12 cellular contexts compared by ENCODE assay signal in the genomic region with DNA sequence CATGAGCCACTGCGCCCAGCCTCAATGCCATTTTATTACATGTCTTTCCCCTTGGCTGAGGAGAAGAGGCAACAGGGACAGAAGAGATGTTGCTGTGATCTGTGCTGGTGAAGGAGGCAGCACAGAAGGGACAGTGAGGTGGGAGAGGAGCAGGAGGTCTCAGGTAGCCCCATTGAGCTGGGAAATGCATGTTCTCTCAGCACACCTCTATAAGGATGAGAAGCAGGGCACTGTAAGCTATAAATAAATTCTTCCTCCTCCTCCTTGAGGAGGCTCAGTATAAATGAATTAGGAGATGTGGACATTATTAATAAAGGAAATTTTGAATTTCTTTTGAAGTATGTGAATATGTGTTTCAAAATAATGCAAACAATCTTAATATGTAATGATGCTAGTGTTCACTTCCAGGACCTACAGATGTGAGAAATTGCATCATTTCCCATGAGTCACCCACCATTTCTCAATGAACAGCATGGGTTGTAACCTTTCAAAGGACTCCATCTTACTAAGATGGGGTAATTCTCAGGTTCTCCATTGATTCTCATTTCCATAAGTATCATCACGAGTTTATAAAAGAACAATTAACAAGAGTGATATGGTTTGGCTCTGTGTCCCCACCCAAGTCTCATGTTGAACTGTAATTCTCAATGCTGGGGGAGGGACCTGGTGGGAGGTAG.
DNase-seq lines count a peak whose midpoint lies in the region; ATAC-seq and TF ChIP-seq lines count a peak whose summit lies in the region.
"Had no signal": no experiment of that assay in that cellular context is flagged by ENCODE, and none has a peak within 500 bp of the region (broad histone marks: within the 10 kb centered on the region; RNA-seq: fewer than 3 reads in every experiment).

No MANE protein-coding gene starts in this region.

- H3K36me3 ChIP-seq in A673 (ENCODE audit: insufficient read depth, low read length, poor library complexity, severe bottlenecking) (no peaks in the 10 kb centered on the region), GM23248 (ENCODE audit: low read depth) (no peaks in the 10 kb centered on the region), testis (ENCODE audit: low read depth, missing control alignments) (no peaks in the 10 kb centered on the region)

- no peak for TF ChIP-seq CTCF in A673 (conservative IDR thresholded peaks at IDR 0.05; ENCODE audit: low read depth, low read length)
- no peak for TF ChIP-seq CTCF in testis (IDR thresholded peaks at IDR 0.05)

- H3K4me3 ChIP-seq in A673 (ENCODE audit: low read depth, low read length, poor library complexity, severe bottlenecking) (no peak overlapping the region), GM23248 (no peak overlapping the region), testis (no peak overlapping the region)
- H3K4me3 ChIP-seq: GM23338 had no signal

- TF ChIP-seq POLR2A in testis (IDR thresholded peaks at IDR 0.05), result no peak

- DNase-seq in A673 (ENCODE audit: low spot score) (peak; percentile 32), GM23248 (peak; percentile 67), SIG-M5 treated with dmso at 0.1 percent for 504 hours (lab: John Stamatoyannopoulos, UW; ENCODE audit: unreplicated experiment) (peak; percentile 49), fibroblast of gingiva (ENCODE audit: low read depth) (peak; percentile 85), testis (no peak), posterior cingulate gyrus (no peak)
- DNase-seq: activated gamma-delta T cell treated with Interleukin-2 at 50 U/mL for 16 hours; NCI-H446; stimulated activated CD4-positive, alpha-beta T cell treated with anti-CD3 and anti-CD28 coated beads, Interleukin-15, amount 100 ng/mL, for 24 hours had no signal

- in situ Hi-C loops in GM23248 (cut with MboI), result no loop called here

- intact Hi-C loops in A673 (cut with micrococcal nuclease; ENCODE audit: unreplicated experiment), result no loop called here
- intact Hi-C loops in testis (cut with DNase I; ENCODE audit: low total_unique reads), result no loop called here
- intact Hi-C loops in posterior cingulate gyrus (cut with DNase I), result no loop called here

- no peaks in the 10 kb centered on the region for H3K9me2 ChIP-seq in GM23248 (ENCODE audit: insufficient read depth)

- no peak overlapping the region for H3K4me2 ChIP-seq in GM23248 (ENCODE audit: unreplicated experiment)
- H3K4me2 ChIP-seq: GM23338 had no signal

- H3K27ac ChIP-seq in A673 (ENCODE audit: low read depth, low read length, poor library complexity, severe bottlenecking) (no peak overlapping the region), GM23248 (no peak overlapping the region), testis (no peak overlapping the region)

- no peaks in the 10 kb centered on the region for H4K20me1 ChIP-seq in GM23248 (ENCODE audit: insufficient read depth)

- no peak overlapping the region for H3K9ac ChIP-seq in GM23248

- CTCF ChIA-PET in A673 (lab: Charles Lee), result no interaction called here

- POLR2A ChIA-PET in A673 (lab: Charles Lee; ENCODE audit: low non-redundant PET), result no interaction called here

- peaks cover 12% of the 10 kb centered on the region for H3F3A ChIP-seq in GM23248 (ENCODE audit: insufficient read depth)

- no peaks in the 10 kb centered on the region for H3K79me2 ChIP-seq in GM23248 (ENCODE audit: insufficient read depth)

- 95% methylated on average over 2 of the region's 2 CpGs for WGBS in GM23248 (ENCODE audit: low coverage in 1 of 2, low lambda C conversion rate in 2 of 2, missing lambda C conversion rate in 2 of 2), 2 experiments
- 95% methylated on average over 2 of the region's 2 CpGs for WGBS in testis, 2 donors

- no TSS peak for BruUV-seq in A673 (replicated peaks; lab: Mats Ljungman, UMichigan)

- ATAC-seq in HG02981 (IDR thresholded peaks at IDR 0.05; ENCODE audit: unreplicated experiment) (no peak), GM18519 (IDR thresholded peaks at IDR 0.05; ENCODE audit: low FRiP score, unreplicated experiment) (no peak)
- ATAC-seq: GM23338 had no signal

- peak overlapping the region; percentile 6; the same call in 1 of the 2 replicates for H2AFZ ChIP-seq in GM23248
- H2AFZ ChIP-seq: GM23338 had no signal

- H3K27me3 ChIP-seq in A673 (replicated peaks; ENCODE audit: insufficient read depth, low read depth, low read length, poor library complexity), result no peaks in the 10 kb centered on the region
- H3K27me3 ChIP-seq in GM23248 (replicated peaks; ENCODE audit: insufficient read depth), result no peaks in the 10 kb centered on the region
- no peaks in the 10 kb centered on the region for H3K27me3 ChIP-seq in testis

- H3K4me1 ChIP-seq in A673 (ENCODE audit: insufficient read depth, low read length, poor library complexity, severe bottlenecking), result no peaks in the 10 kb centered on the region
- peaks cover 10% of the 10 kb centered on the region for H3K4me1 ChIP-seq in GM23248 (ENCODE audit: insufficient read depth)
- H3K4me1 ChIP-seq in testis, result no peaks in the 10 kb centered on the region

- H3K9me3 ChIP-seq in A673 (ENCODE audit: low read depth, low read length, poor library complexity, severe bottlenecking), result no peaks in the 10 kb centered on the region
- no peaks in the 10 kb centered on the region for H3K9me3 ChIP-seq in GM23248 (ENCODE audit: low read depth)
- no peaks in the 10 kb centered on the region for H3K9me3 ChIP-seq in testis

Comparison
In these comparisons a context has a peak if more than half of its experiments do, and no peak if none do; other contexts are left out.
1. DNase-seq: peak in A673 (single experiment), GM23248 (single experiment), SIG-M5 treated with dmso at 0.1 percent for 504 hours (single experiment) and fibroblast of gingiva (single experiment); none in testis (single experiment) and posterior cingulate gyrus (0 of 10).